In genomic region chr10:79350407-79351154, GRCh38 we compare ENCODE assay signal across 20 cellular contexts. TPM values are rescaled to one million over a fixed set of nuclear protein-coding genes. Genes with fewer than 3 reads are reported as not detected.
A peak's percentile ranks its signal among the peaks of the same experiment; 100 is the strongest.
DNase-seq lines count a peak whose midpoint lies in the region; ATAC-seq and TF ChIP-seq lines count a peak whose summit lies in the region.
"Had no signal": no experiment of that assay in that cellular context is flagged by ENCODE, and none has a peak within 500 bp of the region (broad histone marks: within the 10 kb centered on the region; RNA-seq: fewer than 3 reads in every experiment).

No MANE protein-coding gene starts in this region.

- no peaks in the 10 kb centered on the region for H3K9me3 Mint-ChIP-seq in activated T-cell treated with anti-CD3 and anti-CD28 coated beads, Interleukin-2, amount 50 U/mL, for 24 hours
- H3K9me3 Mint-ChIP-seq in neural crest cell (no peaks in the 10 kb centered on the region), WTC11 (peaks cover 1% of the 10 kb centered on the region; the same call in 1 of the 2 replicates)
- H3K9me3 Mint-ChIP-seq: activated naive CD8-positive, alpha-beta T cell treated with anti-CD3 and anti-CD28 coated beads, Interleukin-2, amount 10 ng/mL, durations not matched to agents 7 days and 5 days; CD4-positive, alpha-beta memory T cell; endodermal cell had no signal

- H3K4me1 Mint-ChIP-seq in activated T-cell treated with anti-CD3 and anti-CD28 coated beads, Interleukin-2, amount 50 U/mL, for 24 hours (ENCODE audit: low read depth) = peaks cover 55% of the 10 kb centered on the region
- H3K4me1 Mint-ChIP-seq in neural crest cell (peaks cover 12% of the 10 kb centered on the region), WTC11 (peaks cover 8% of the 10 kb centered on the region)

- TF ChIP-seq CTCF in GM20000 (IDR thresholded peaks at IDR 0.05; ENCODE audit: extremely low read depth, missing control alignments) (no peak), adrenal gland (IDR thresholded peaks at IDR 0.05) (no peak), neural crest cell (conservative IDR thresholded peaks at IDR 0.05) (no peak), WTC11 (IDR thresholded peaks at IDR 0.05) (no peak)

- peak overlapping the region; percentile 96 for H3K27ac Mint-ChIP-seq in activated T-cell treated with anti-CD3 and anti-CD28 coated beads, Interleukin-2, amount 50 U/mL, for 24 hours
- H3K27ac Mint-ChIP-seq in neural crest cell (ENCODE audit: unreplicated experiment) = no peak overlapping the region
- no peak overlapping the region for H3K27ac Mint-ChIP-seq in WTC11
- H3K27ac Mint-ChIP-seq: activated naive CD8-positive, alpha-beta T cell treated with anti-CD3 and anti-CD28 coated beads, Interleukin-2, amount 10 ng/mL, durations not matched to agents 7 days and 5 days; endodermal cell had no signal

- no peak overlapping the region for H3K4me3 ChIP-seq in adrenal gland
- H3K4me3 ChIP-seq: A549, hepatocyte, upper lobe of right lung had no signal

- H3K27me3 ChIP-seq in adrenal gland = no peaks in the 10 kb centered on the region
- H3K27me3 ChIP-seq: hepatocyte, upper lobe of right lung had no signal

- intact Hi-C loops in adrenal gland (cut with DNase I) = no loop called here

- CTCF ChIA-PET in WTC11 (lab: Charles Lee) = no interaction called here

- 66 to 80% (median 72%) methylated on average over 11 to 21 of the region's 21 CpGs for WGBS in adrenal gland, 4 donors

- H3K36me3 Mint-ChIP-seq in activated T-cell treated with anti-CD3 and anti-CD28 coated beads, Interleukin-2, amount 50 U/mL, for 24 hours (ENCODE audit: low read depth) = peaks cover 79% of the 10 kb centered on the region
- H3K36me3 Mint-ChIP-seq in neural crest cell (ENCODE audit: low read depth) (peaks cover 32% of the 10 kb centered on the region), WTC11 (peaks cover 52% of the 10 kb centered on the region)

- no peaks in the 10 kb centered on the region for H3K9me3 ChIP-seq in adrenal gland (replicated peaks in 1 of 3)
- H3K9me3 ChIP-seq: A549, upper lobe of right lung had no signal

- no peak for ATAC-seq in WTC11
- ATAC-seq: A549, upper lobe of right lung had no signal

- no peak for TF ChIP-seq POLR2A in adrenal gland (IDR thresholded peaks at IDR 0.05)

- DNase-seq in activated T-cell treated with anti-CD3 and anti-CD28 coated beads, Interleukin-2, amount 50 U/mL, for 24 hours = no peak
- no peak for DNase-seq in activated T-cell treated with anti-CD3 and anti-CD28 coated beads for 4 hours
- DNase-seq in GM20000 (ENCODE audit: low spot score) = peak; percentile 7
- peak in 3 of 7 donors; percentile 17 to 54 (median 24) for DNase-seq in adrenal gland
- DNase-seq in neural crest cell (ENCODE audit: low read depth, low spot score) = no peak
- DNase-seq in NOMO-1 treated with DMSO at 0.1 percent for 48 hours (lab: John Stamatoyannopoulos, UW; ENCODE audit: unreplicated experiment) = no peak
- no peak for DNase-seq in WTC11 (ENCODE audit: low spot score)
- no peak for DNase-seq in activated CD4-positive, alpha-beta T cell treated with anti-CD3 and anti-CD28 coated beads, Interleukin-2, amount 50 U/mL, for 4 hours
- DNase-seq: activated naive CD8-positive, alpha-beta T cell treated with anti-CD3 and anti-CD28 coated beads, Interleukin-2, amount 10 ng/mL, durations not matched to agents 7 days and 5 days; CD4-positive, alpha-beta memory T cell; central memory CD4-positive, alpha-beta T cell; endodermal cell; KBM-7; kidney glomerular epithelial cell; NCI-H1092 treated with DMSO at 0.1 percent for 48 hours; NCI-H774; upper lobe of right lung had no signal

- peak overlapping the region; percentile 1 to 99 (median 92) for H3K27ac ChIP-seq in adrenal gland
- H3K27ac ChIP-seq: A549, hepatocyte, parathyroid adenoma, upper lobe of right lung had no signal

- H3K27me3 Mint-ChIP-seq in activated T-cell treated with anti-CD3 and anti-CD28 coated beads, Interleukin-2, amount 50 U/mL, for 24 hours = no peaks in the 10 kb centered on the region
- no peaks in the 10 kb centered on the region for H3K27me3 Mint-ChIP-seq in neural crest cell (ENCODE audit: low read depth)
- no peaks in the 10 kb centered on the region for H3K27me3 Mint-ChIP-seq in WTC11 (ENCODE audit: low read depth)
- H3K27me3 Mint-ChIP-seq: activated naive CD8-positive, alpha-beta T cell treated with anti-CD3 and anti-CD28 coated beads, Interleukin-2, amount 10 ng/mL, durations not matched to agents 7 days and 5 days; CD4-positive, alpha-beta memory T cell had no signal

- POLR2A ChIA-PET in WTC11 (lab: Charles Lee) = no interaction called here

- H3K4me1 ChIP-seq in adrenal gland (replicated peaks in 1 of 2) = peaks cover 31 to 40% of the 10 kb centered on the region in 2 donors

- H3K36me3 ChIP-seq in adrenal gland (replicated peaks in 1 of 2) = peaks cover 0 to 65% of the 10 kb centered on the region in 2 donors

- H3K4me3 Mint-ChIP-seq in activated T-cell treated with anti-CD3 and anti-CD28 coated beads, Interleukin-2, amount 50 U/mL, for 24 hours = peak overlapping the region; percentile 89
- H3K4me3 Mint-ChIP-seq in neural crest cell (peak overlapping the region; percentile 72), WTC11 (no peak overlapping the region)
- H3K4me3 Mint-ChIP-seq: endodermal cell had no signal

TF ChIP-seq in WTC11, 78 proteins besides CTCF, POLR2A, EP300 and RAD21:
- no peak for TF ChIP-seq ZNF671 (CRISPR knock-in tag; IDR thresholded peaks at IDR 0.05)

RNA-seq across cellular contexts. Expression of gene PPIF, which starts 3.3 kb away (rescaled TPM):
- total RNA-seq in adrenal gland (100 to 1,000 TPM; 179 to 619 (median 259) TPM), neural crest cell (74.2 and 76.8 TPM in 2 replicates), WTC11 (2021) (80.9 to 91.4 TPM (median 89.9 TPM) in 3 replicates)
- polyA plus RNA-seq in adrenal gland = 100 to 1,000 TPM in 1 of 3 donors, 10 to 100 TPM in 2; 43.8 to 564 (median 74.3) TPM
